In genomic region chr2:64479259-64480198, GRCh38 we compare ENCODE assay signal across 22 cellular contexts. TPM values are rescaled to one million over a fixed set of nuclear protein-coding genes. Genes with fewer than 3 reads are reported as not detected.
A peak's percentile ranks its signal among the peaks of the same experiment; 100 is the strongest.
DNase-seq lines count a peak whose midpoint lies in the region; ATAC-seq and TF ChIP-seq lines count a peak whose summit lies in the region.
"Had no signal": no experiment of that assay in that cellular context is flagged by ENCODE, and none has a peak within 500 bp of the region (broad histone marks: within the 10 kb centered on the region; RNA-seq: fewer than 3 reads in every experiment).

No MANE protein-coding gene starts in this region.

- H3F3A ChIP-seq in GM23338 (replicated peaks; ENCODE audit: low read depth) = no peaks in the 10 kb centered on the region

- no peak overlapping the region for H2BK120ac ChIP-seq in mesenchymal stem cell (ENCODE audit: low read depth, low read length)

- ATAC-seq in GM23338 = peak; percentile 39; the same call in 1 of the 3 replicates
- peak; percentile 28 for ATAC-seq in activated CD8-positive, alpha-beta T cell treated with anti-CD3 and anti-CD28 coated beads for 36 hours
- ATAC-seq: activated CD4-positive, CD25-positive, alpha-beta regulatory T cell treated with anti-CD3 and anti-CD28 coated beads, Interleukin-2, amount 50 U/mL, for 24 hours; heart left ventricle; natural killer cell had no signal

- H3K27me3 Mint-ChIP-seq in T-helper 1 cell treated with Interleukin-12 subunit alpha and Interleukin-12 subunit beta and Interleukin-4 antibody, amounts not matched to agents 30 μg/mL and 1 μg/mL, for 36 hours (ENCODE audit: low read depth) = peaks cover 14% of the 10 kb centered on the region
- H3K27me3 Mint-ChIP-seq in GM23338 (ENCODE audit: insufficient read depth, low read depth, poor library complexity) = peaks cover 4% of the 10 kb centered on the region
- no peaks in the 10 kb centered on the region for H3K27me3 Mint-ChIP-seq in activated CD8-positive, alpha-beta T cell treated with anti-CD3 and anti-CD28 coated beads for 36 hours
- H3K27me3 Mint-ChIP-seq: dendritic cell treated with granulocyte-macrophage colony-stimulating factor and Interleukin-4, amounts not matched to agents 40 ng/mL and 50 ng/mL, for 4 days had no signal

- H3K4me1 ChIP-seq in GM23338 (ENCODE audit: insufficient read depth) (peaks cover 3% of the 10 kb centered on the region), mesenchymal stem cell (ENCODE audit: control insufficient read depth, insufficient read depth, low read depth, low read length) (no peaks in the 10 kb centered on the region), esophagus squamous epithelium (peaks cover 0 to 30% (median 0%) of the 10 kb centered on the region in 3 donors), stomach (no peaks in the 10 kb centered on the region)
- H3K4me1 ChIP-seq: heart left ventricle, pancreas had no signal

- CTCF ChIA-PET in activated CD8-positive, alpha-beta T cell treated with anti-CD3 and anti-CD28 coated beads for 36 hours (lab: Charles Lee) = interaction anchor here (0.7 to 13.8 kb wide), 5 partner anchors 9 to 150 kb away, joined by 3 to 324 read pairs (median 8); no protein-coding TSS in a partner anchor

- TF ChIP-seq POLR2A in esophagus squamous epithelium (IDR thresholded peaks at IDR 0.05) (no peak), stomach (IDR thresholded peaks at IDR 0.05) (no peak)

- intact Hi-C loops in activated CD8-positive, alpha-beta T cell treated with anti-CD3 and anti-CD28 coated beads for 36 hours (cut with micrococcal nuclease) = no loop called here
- intact Hi-C loops in esophagus squamous epithelium (cut with DNase I) = loop anchor here (10.0 kb wide), 1 partner anchor 435 kb away; no protein-coding TSS in a partner anchor
- intact Hi-C loops in stomach (cut with DNase I; ENCODE audit: low total_unique reads) = no loop called here

- no peaks in the 10 kb centered on the region for H3K9me3 Mint-ChIP-seq in T-helper 1 cell treated with Interleukin-12 subunit alpha and Interleukin-12 subunit beta and Interleukin-4 antibody, amounts not matched to agents 30 μg/mL and 1 μg/mL, for 36 hours
- H3K9me3 Mint-ChIP-seq in GM23338 = no peaks in the 10 kb centered on the region
- no peaks in the 10 kb centered on the region for H3K9me3 Mint-ChIP-seq in activated CD8-positive, alpha-beta T cell treated with anti-CD3 and anti-CD28 coated beads for 36 hours
- H3K9me3 Mint-ChIP-seq: dendritic cell treated with granulocyte-macrophage colony-stimulating factor and Interleukin-4, amounts not matched to agents 40 ng/mL and 50 ng/mL, for 4 days; natural killer cell had no signal

- H3K23ac ChIP-seq in mesenchymal stem cell (ENCODE audit: low read length in 2 of 2) = no peak overlapping the region

- no peak overlapping the region for H4K91ac ChIP-seq in mesenchymal stem cell (ENCODE audit: low read length)

- no peak overlapping the region for H3K18ac ChIP-seq in mesenchymal stem cell (ENCODE audit: low read depth in 1 of 2, low read length in 2 of 2)

- no peak overlapping the region for H3K4ac ChIP-seq in mesenchymal stem cell (ENCODE audit: low read depth in 1 of 2, low read length in 2 of 2)

- H3K27me3 ChIP-seq in GM23338 (ENCODE audit: insufficient read depth) (no peaks in the 10 kb centered on the region), mesenchymal stem cell (ENCODE audit: control insufficient read depth in 1 of 2, insufficient read depth in 1 of 2, low read length in 2 of 2) (peaks cover 0 to 7% of the 10 kb centered on the region in 2 experiments), esophagus squamous epithelium (no peaks in the 10 kb centered on the region), stomach (no peaks in the 10 kb centered on the region)
- H3K27me3 ChIP-seq: heart left ventricle, pancreas had no signal

- no peak overlapping the region for H3K4me3 Mint-ChIP-seq in T-helper 1 cell treated with Interleukin-12 subunit alpha and Interleukin-12 subunit beta and Interleukin-4 antibody, amounts not matched to agents 30 μg/mL and 1 μg/mL, for 36 hours
- no peak overlapping the region for H3K4me3 Mint-ChIP-seq in GM23338
- H3K4me3 Mint-ChIP-seq in activated CD8-positive, alpha-beta T cell treated with anti-CD3 and anti-CD28 coated beads for 36 hours = no peak overlapping the region
- H3K4me3 Mint-ChIP-seq: dendritic cell treated with granulocyte-macrophage colony-stimulating factor and Interleukin-4, amounts not matched to agents 40 ng/mL and 50 ng/mL, for 4 days; natural killer cell had no signal

- no peak for TF ChIP-seq CTCF in GM23338 (conservative IDR thresholded peaks at IDR 0.05; ENCODE audit: low read depth in 2 of 2)
- TF ChIP-seq CTCF in activated CD8-positive, alpha-beta T cell treated with anti-CD3 and anti-CD28 coated beads for 36 hours (IDR thresholded peaks at IDR 0.05) = no peak
- TF ChIP-seq CTCF in esophagus squamous epithelium (IDR thresholded peaks at IDR 0.05) = no peak
- no peak for TF ChIP-seq CTCF in stomach (IDR thresholded peaks at IDR 0.05)

- no peaks in the 10 kb centered on the region for H3K79me1 ChIP-seq in mesenchymal stem cell (replicated peaks; ENCODE audit: low read length, poor library complexity, severe bottlenecking)

- H2AK5ac ChIP-seq in mesenchymal stem cell (ENCODE audit: low read length, severe bottlenecking) = no peak overlapping the region

- H3K36me3 ChIP-seq in GM23338 (ENCODE audit: insufficient read depth) (no peaks in the 10 kb centered on the region), mesenchymal stem cell (ENCODE audit: control insufficient read depth in 1 of 2, insufficient read depth in 2 of 2, low read depth in 1 of 2, low read length in 2 of 2) (no peaks in the 10 kb centered on the region), esophagus squamous epithelium (no peaks in the 10 kb centered on the region), stomach (no peaks in the 10 kb centered on the region)
- H3K36me3 ChIP-seq: heart left ventricle, pancreas had no signal

- H3K9ac ChIP-seq in mesenchymal stem cell (ENCODE audit: low read length) = no peak overlapping the region
- H3K9ac ChIP-seq: GM23248 had no signal

- H3K27ac ChIP-seq in GM23338 (ENCODE audit: low read depth) = no peak overlapping the region
- H3K27ac ChIP-seq in mesenchymal stem cell (ENCODE audit: low read length, poor library complexity, severe bottlenecking) = no peak overlapping the region
- peak overlapping the region in 1 of 4 donors; percentile 54 for H3K27ac ChIP-seq in esophagus squamous epithelium
- no peak overlapping the region for H3K27ac ChIP-seq in stomach
- H3K27ac ChIP-seq: GM23248, heart left ventricle, pancreas, PC-9 had no signal

- DNase-seq in T-helper 1 cell = no peak
- DNase-seq in GM23338 (ENCODE audit: low spot score) = no peak
- DNase-seq in activated CD8-positive, alpha-beta T cell treated with anti-CD3 and anti-CD28 coated beads for 36 hours = peak; percentile 20
- DNase-seq in mesenchymal stem cell = peak; percentile 10
- no peak for DNase-seq in esophagus squamous epithelium (lab: John Stamatoyannopoulos, UW)
- DNase-seq in stomach = no peak
- DNase-seq in NCI-H1105 (lab: John Stamatoyannopoulos, UW) = no peak
- DNase-seq: Caco-2, EL, GM23248, heart left ventricle, natural killer cell, NCI-H1105 treated with DMSO at 0.1 percent for 48 hours, NCI-H82, pancreas, PC-9, right cardiac atrium, SHP77 treated with DMSO at 0.1 percent for 48 hours, substantia nigra had no signal

- H3K4me1 Mint-ChIP-seq in T-helper 1 cell treated with Interleukin-12 subunit alpha and Interleukin-12 subunit beta and Interleukin-4 antibody, amounts not matched to agents 30 μg/mL and 1 μg/mL, for 36 hours (ENCODE audit: low read depth) = peaks cover 27% of the 10 kb centered on the region
- peaks cover 3% of the 10 kb centered on the region; the same call in 2 of the 3 replicates for H3K4me1 Mint-ChIP-seq in GM23338
- peaks cover 18% of the 10 kb centered on the region for H3K4me1 Mint-ChIP-seq in activated CD8-positive, alpha-beta T cell treated with anti-CD3 and anti-CD28 coated beads for 36 hours (ENCODE audit: low read depth)

- no peaks in the 10 kb centered on the region for H4K20me1 ChIP-seq in GM23338 (replicated peaks; ENCODE audit: insufficient read depth)

- peak overlapping the region; percentile 5 for H3K27ac Mint-ChIP-seq in T-helper 1 cell treated with Interleukin-12 subunit alpha and Interleukin-12 subunit beta and Interleukin-4 antibody, amounts not matched to agents 30 μg/mL and 1 μg/mL, for 36 hours
- H3K27ac Mint-ChIP-seq in GM23338 = peak overlapping the region; percentile 35; the same call in 1 of the 2 replicates
- H3K27ac Mint-ChIP-seq in activated CD8-positive, alpha-beta T cell treated with anti-CD3 and anti-CD28 coated beads for 36 hours = no peak overlapping the region
- H3K27ac Mint-ChIP-seq: dendritic cell treated with granulocyte-macrophage colony-stimulating factor and Interleukin-4, amounts not matched to agents 40 ng/mL and 50 ng/mL, for 4 days; natural killer cell had no signal

- no peak for TF ChIP-seq EP300 in stomach (IDR thresholded peaks at IDR 0.05)

- POLR2A ChIA-PET in activated CD8-positive, alpha-beta T cell treated with anti-CD3 and anti-CD28 coated beads for 36 hours (lab: Charles Lee) = interaction anchor here (0.7 to 1.5 kb wide), 2 partner anchors 70 to 149 kb away, joined by 3 to 6 read pairs; no protein-coding TSS in a partner anchor

- no peaks in the 10 kb centered on the region for H3K9me2 ChIP-seq in GM23338 (ENCODE audit: insufficient read depth)

- H4K8ac ChIP-seq in mesenchymal stem cell (ENCODE audit: low read length) = no peak overlapping the region

- H2AFZ ChIP-seq in GM23338 (peak overlapping the region; percentile 84), mesenchymal stem cell (ENCODE audit: low read depth, low read length) (no peak overlapping the region)
- H2AFZ ChIP-seq: GM23248, PC-9 had no signal

- H2BK12ac ChIP-seq in mesenchymal stem cell (ENCODE audit: low read length in 2 of 2) = no peak overlapping the region

- no peak overlapping the region for H3K4me3 ChIP-seq in GM23338
- no peak overlapping the region for H3K4me3 ChIP-seq in mesenchymal stem cell (ENCODE audit: insufficient read depth in 1 of 2, low read depth in 1 of 2, low read length in 2 of 2)
- H3K4me3 ChIP-seq in esophagus squamous epithelium = no peak overlapping the region
- no peak overlapping the region for H3K4me3 ChIP-seq in stomach
- H3K4me3 ChIP-seq: GM23248, heart left ventricle, pancreas, PC-9 had no signal

- no peak overlapping the region for H2BK15ac ChIP-seq in mesenchymal stem cell (ENCODE audit: low read depth, poor library complexity, severe bottlenecking)

- WGBS in mesenchymal stem cell = 92% methylated on average over 10 of the region's 11 CpGs
- WGBS in esophagus squamous epithelium, 2 donors = 80 to 88% methylated on average over 6 to 11 of the region's 11 CpGs
- 87 to 91% (median 89%) methylated on average over 11 of the region's 11 CpGs for WGBS in stomach, 5 donors

- no peak overlapping the region for H2BK5ac ChIP-seq in mesenchymal stem cell (ENCODE audit: low read depth, low read length, poor library complexity, severe bottlenecking)

- no peak overlapping the region for H3K14ac ChIP-seq in mesenchymal stem cell (ENCODE audit: low read length in 2 of 2)

- H3K4me2 ChIP-seq in GM23338 = no peak overlapping the region
- no peak overlapping the region for H3K4me2 ChIP-seq in mesenchymal stem cell (ENCODE audit: low read length, poor library complexity, severe bottlenecking)
- H3K4me2 ChIP-seq: PC-9 had no signal

- H3K79me2 ChIP-seq in GM23338 (replicated peaks; ENCODE audit: insufficient read depth) = no peaks in the 10 kb centered on the region

- H3K9me3 ChIP-seq in mesenchymal stem cell (ENCODE audit: control insufficient read depth, low read length) = no peaks in the 10 kb centered on the region
- no peaks in the 10 kb centered on the region for H3K9me3 ChIP-seq in esophagus squamous epithelium
- no peaks in the 10 kb centered on the region for H3K9me3 ChIP-seq in stomach
- H3K9me3 ChIP-seq: Caco-2, heart left ventricle, pancreas had no signal

- H3K36me3 Mint-ChIP-seq in T-helper 1 cell treated with Interleukin-12 subunit alpha and Interleukin-12 subunit beta and Interleukin-4 antibody, amounts not matched to agents 30 μg/mL and 1 μg/mL, for 36 hours (ENCODE audit: low read depth) = no peaks in the 10 kb centered on the region
- no peaks in the 10 kb centered on the region for H3K36me3 Mint-ChIP-seq in GM23338 (ENCODE audit: low read depth)
- H3K36me3 Mint-ChIP-seq in activated CD8-positive, alpha-beta T cell treated with anti-CD3 and anti-CD28 coated beads for 36 hours (ENCODE audit: low read depth) = no peaks in the 10 kb centered on the region
- H3K36me3 Mint-ChIP-seq: natural killer cell had no signal

RNA-seq across cellular contexts. Expression of gene LGALSL, which starts 25.6 kb away (rescaled TPM):
- 18.5 and 20.6 TPM in 2 replicates for total RNA-seq in GM23338 (2014; rRNA removed; shearing (Covaris generic))
- polyA plus RNA-seq in GM23338 (2016; fragmentation: Nextera tagmentation; extraction: Ambion mirVana) (19.0 and 28.4 TPM in 2 replicates), stomach (10 to 100 TPM in 1 of 3 donors, 1 to 10 TPM in 2; 5.5 to 11.9 (median 7.4) TPM)
- 1 to 10 TPM; 3.8 to 3.9 TPM for total RNA-seq in activated CD8-positive, alpha-beta T cell treated with anti-CD3 and anti-CD28 coated beads for 36 hours
- polyA plus RNA-seq in mesenchymal stem cell (2013, experiment 1 of 2) = 8.2 TPM
- 9.2 TPM for polyA plus RNA-seq in mesenchymal stem cell (2013, experiment 2 of 2)
- total RNA-seq in esophagus squamous epithelium (10 to 100 TPM; 16.4 to 56.0 (median 33.5) TPM), stomach (10 to 100 TPM in 2 of 5 donors, 1 to 10 TPM in 3; 4.1 to 19.5 (median 8.8) TPM)

RNA-seq across cellular contexts. Expression of gene AFTPH, which starts 44.6 kb away (rescaled TPM):
- 19.7 and 20.6 TPM in 2 replicates for total RNA-seq in GM23338 (2014; rRNA removed; shearing (Covaris generic))
- 14.9 and 16.1 TPM in 2 replicates for polyA plus RNA-seq in GM23338 (2016; fragmentation: Nextera tagmentation; extraction: Ambion mirVana)
- 10 to 100 TPM; 30.6 to 31.1 TPM for total RNA-seq in activated CD8-positive, alpha-beta T cell treated with anti-CD3 and anti-CD28 coated beads for 36 hours
- polyA plus RNA-seq in mesenchymal stem cell (2013, experiment 1 of 2) = 10.9 TPM
- 11.9 TPM for polyA plus RNA-seq in mesenchymal stem cell (2013, experiment 2 of 2)
- 10 to 100 TPM; 30.3 to 52.8 (median 43.8) TPM for total RNA-seq in esophagus squamous epithelium
- 10 to 100 TPM; 19.8 to 93.6 (median 46.7) TPM for total RNA-seq in stomach
- 10 to 100 TPM; 30.1 to 46.9 (median 31.1) TPM for polyA plus RNA-seq in stomach

Comparison
In these comparisons a context has a peak if more than half of its experiments do, and no peak if none do; other contexts are left out.
1. DNase-seq: peak in activated CD8-positive, alpha-beta T cell treated with anti-CD3 and anti-CD28 coated beads for 36 hours (single experiment) and mesenchymal stem cell (single experiment); none in T-helper 1 cell (0 of 5), GM23338 (single experiment), esophagus squamous epithelium (single experiment), stomach (single experiment) and NCI-H1105 (single experiment).